ENCODE assay signal across 8 cellular contexts in the genomic region with DNA sequence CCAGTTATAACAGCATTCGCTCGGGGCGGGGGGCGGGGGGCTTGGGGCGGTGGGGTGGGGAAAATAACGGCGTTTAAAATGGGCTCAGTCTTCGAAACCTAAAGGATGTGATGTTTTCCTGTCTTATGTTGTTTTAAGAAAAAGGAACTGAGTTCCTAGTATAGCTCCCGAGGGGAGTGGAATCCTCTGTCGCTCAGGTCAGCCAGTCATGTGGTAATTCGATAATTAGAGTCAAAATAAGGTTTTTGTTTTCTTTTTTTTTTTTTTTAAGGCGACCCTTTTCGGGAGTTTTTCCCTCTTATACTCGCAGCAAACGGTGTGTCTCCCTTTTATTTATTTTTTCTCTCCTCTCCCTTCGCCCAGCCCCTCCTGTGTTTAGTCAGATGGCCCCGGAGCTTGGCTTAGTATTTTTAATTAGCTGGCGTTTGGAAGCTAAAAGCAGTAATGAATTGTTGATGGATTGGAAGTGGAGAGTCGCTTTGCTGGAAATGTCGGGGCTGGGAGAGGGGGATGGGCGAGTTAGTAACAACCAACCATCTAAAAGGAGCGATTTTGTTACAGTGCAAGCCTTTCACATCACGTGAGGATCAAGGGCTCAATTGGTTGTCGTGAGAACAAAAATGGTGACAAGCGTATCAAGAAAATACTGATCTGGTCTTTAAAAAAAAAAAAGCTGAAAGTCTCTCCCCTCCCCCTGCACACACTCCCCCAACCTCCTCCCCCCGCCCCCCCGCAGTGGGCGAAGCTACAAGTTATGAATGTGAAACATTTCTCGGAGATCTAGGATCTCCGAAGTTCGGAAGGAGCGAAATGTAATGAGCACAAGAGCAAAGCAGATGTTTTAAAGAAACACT. TPM values are rescaled to one million over a fixed set of nuclear protein-coding genes. Genes with fewer than 3 reads are reported as not detected.
DNase-seq lines count a peak whose midpoint lies in the region; ATAC-seq, FAIRE-seq and TF ChIP-seq lines count a peak whose summit lies in the region.

No MANE protein-coding gene starts in this region.

- DNase-seq in G401 (ENCODE audit: low spot score): peak; percentile 95
- DNase-seq in NCI-H69 (lab: John Stamatoyannopoulos, UW): peak; percentile 99
- peak; percentile 66 for DNase-seq in GM12878 (ENCODE audit: low read depth, low spot score)
- DNase-seq in hippocampal formation (lab: John Stamatoyannopoulos, UW): peak; percentile 68 to 87
- peak; percentile 90 for DNase-seq in posterior vena cava (ENCODE audit: low spot score)
- DNase-seq in activated CD8-positive, alpha-beta memory T cell treated with anti-CD3 and anti-CD28 coated beads, Interleukin-2, amount 50 U/mL, for 48 hours: no peak
- DNase-seq in activated CD8-positive, alpha-beta memory T cell treated with anti-CD3 and anti-CD28 coated beads, Interleukin-2, amount 10 ng/mL, durations not matched to agents 7 days and 5 days: no peak

- POLR2A ChIA-PET in GM12878 (lab: Charles Lee): interaction anchor here (0.6 to 3.0 kb wide), 20 partner anchors 8 to 316 kb away, joined by 3 to 16 read pairs (median 4); no protein-coding TSS in a partner anchor

- no peak for TF ChIP-seq CTCF in GM12878 (IDR thresholded peaks at IDR 0.05 in 2 of 3, conservative IDR thresholded peaks at IDR 0.05 in 1 of 3; ENCODE audit: control insufficient read depth in 2 of 3, extremely low read depth in 1 of 3, insufficient read depth in 1 of 3, low read depth in 3 of 3, low read length in 3 of 3)

- H3K4me2 ChIP-seq in GM12878 (ENCODE audit: control insufficient read depth, insufficient read depth): peak overlapping the region; percentile 79

- CTCF ChIA-PET in GM12878 (lab: Yijun Ruan, JAX): interaction anchor here (0.6 to 2.4 kb wide), 7 partner anchors 9 to 949 kb away, joined by 3 to 12 read pairs (median 3); no protein-coding TSS in a partner anchor
- CTCF ChIA-PET in activated CD8-positive, alpha-beta memory T cell treated with anti-CD3 and anti-CD28 coated beads, Interleukin-2, amount 10 ng/mL, durations not matched to agents 7 days and 5 days (lab: Charles Lee): interaction anchor here (0.7 kb wide), 1 partner anchor 74 kb away, joined by 3 read pairs; no protein-coding TSS in a partner anchor

- H3K36me3 ChIP-seq in GM12878 (ENCODE audit: control insufficient read depth in 2 of 2, insufficient read depth in 2 of 2, low read length in 1 of 2): no peaks in the 10 kb centered on the region

- BruUV-seq in GM12878 (replicated peaks; lab: Mats Ljungman, UMichigan): no TSS peak

- no peak overlapping the region for H3K4me3 Mint-ChIP-seq in activated CD8-positive, alpha-beta memory T cell treated with anti-CD3 and anti-CD28 coated beads, Interleukin-2, amount 10 ng/mL, durations not matched to agents 7 days and 5 days

- H3K4me3 ChIP-seq in GM12878: peak overlapping the region; percentile 83

- H3K4me1 Mint-ChIP-seq in activated CD8-positive, alpha-beta memory T cell treated with anti-CD3 and anti-CD28 coated beads, Interleukin-2, amount 10 ng/mL, durations not matched to agents 7 days and 5 days: no peaks in the 10 kb centered on the region

- peaks cover 44% of the 10 kb centered on the region for H3K79me2 ChIP-seq in GM12878 (ENCODE audit: control insufficient read depth, insufficient read depth, low read length)

- SMC1A ChIA-PET in GM12878 (lab: Charles Lee; ENCODE audit: uncharacterized antibody, unreplicated experiment): interaction anchor here (0.7 to 5.0 kb wide), 22 partner anchors 10 to 1074 kb away, joined by 3 to 65 read pairs (median 12); no protein-coding TSS in a partner anchor

- no peak overlapping the region for H3K27ac Mint-ChIP-seq in activated CD8-positive, alpha-beta memory T cell treated with anti-CD3 and anti-CD28 coated beads, Interleukin-2, amount 10 ng/mL, durations not matched to agents 7 days and 5 days

- H3K9ac ChIP-seq in GM12878 (ENCODE audit: control insufficient read depth, insufficient read depth, low read length): peak overlapping the region; percentile 93

- H3K36me3 Mint-ChIP-seq in activated CD8-positive, alpha-beta memory T cell treated with anti-CD3 and anti-CD28 coated beads, Interleukin-2, amount 10 ng/mL, durations not matched to agents 7 days and 5 days: no peaks in the 10 kb centered on the region

- H3K27me3 Mint-ChIP-seq in activated CD8-positive, alpha-beta memory T cell treated with anti-CD3 and anti-CD28 coated beads, Interleukin-2, amount 10 ng/mL, durations not matched to agents 7 days and 5 days: peaks cover 47% of the 10 kb centered on the region

- peaks cover 3% of the 10 kb centered on the region; the same call in 1 of the 2 replicates for H3K4me1 ChIP-seq in GM12878 (ENCODE audit: control insufficient read depth, insufficient read depth, low read length)

- intact Hi-C loops in GM12878 (cut with micrococcal nuclease; ENCODE audit: unreplicated experiment): loop anchor here (2.0 to 10.0 kb wide), 5 partner anchors 165 to 1072 kb away; no protein-coding TSS in a partner anchor
- intact Hi-C loops in posterior vena cava (cut with DNase I): loop anchor here (2.0 to 10.0 kb wide), 3 partner anchors 82 to 738 kb away; no protein-coding TSS in a partner anchor

- TF ChIP-seq POLR2A in GM12878 (IDR thresholded peaks at IDR 0.05; ENCODE audit: low read depth, low read length): no peak

- TF ChIP-seq EP300 in GM12878 (IDR thresholded peaks at IDR 0.05; ENCODE audit: borderline replicate concordance in 1 of 2, control insufficient read depth in 1 of 2, low read depth in 2 of 2, low read length in 2 of 2): peak in 1 of 2 experiments; percentile 39; a peak in 1 of 4 replicates

- H3K27ac ChIP-seq in GM12878 (ENCODE audit: control insufficient read depth, insufficient read depth): peak overlapping the region; percentile 94

- H3K9me3 Mint-ChIP-seq in activated CD8-positive, alpha-beta memory T cell treated with anti-CD3 and anti-CD28 coated beads, Interleukin-2, amount 10 ng/mL, durations not matched to agents 7 days and 5 days (ENCODE audit: low read depth): no peaks in the 10 kb centered on the region

- peak overlapping the region; percentile 66 for H2AFZ ChIP-seq in GM12878 (ENCODE audit: control insufficient read depth, low read depth, low read length)

- no peak for TF ChIP-seq RAD21 in GM12878 (IDR thresholded peaks at IDR 0.05; ENCODE audit: insufficient read depth, low read depth, low read length)

- in situ Hi-C loops in G401 (cut with HindIII; ENCODE audit: low sequenced_read_pairs): no loop called here
- in situ Hi-C loops in GM12878 (cut with MboI): loop anchor here (5.0 kb wide), 1 partner anchor 165 kb away; no protein-coding TSS in a partner anchor

- RAD21 ChIA-PET in GM12878 (lab: Charles Lee; ENCODE audit: unreplicated experiment): interaction anchor here (0.6 to 6.3 kb wide), 28 partner anchors 10 to 264 kb away, joined by 3 to 80 read pairs (median 6); no protein-coding TSS in a partner anchor

- ATAC-seq in HG03066 (IDR thresholded peaks at IDR 0.05; ENCODE audit: low read depth, unreplicated experiment): peak; percentile 18
- ATAC-seq in GM12878: peak; percentile 26
- ATAC-seq in activated CD8-positive, alpha-beta memory T cell treated with anti-CD3 and anti-CD28 coated beads, Interleukin-2, amount 10 ng/mL, durations not matched to agents 7 days and 5 days: no peak

- H3K27me3 ChIP-seq in GM12878 (replicated peaks in 1 of 2; ENCODE audit: control insufficient read depth in 2 of 2, insufficient read depth in 2 of 2, low read length in 1 of 2): 0 out of 4 replicates have a peak, but pooled peaks cover 0 to 4% of the 10 kb centered on the region in 2 experiments

- no peaks in the 10 kb centered on the region for H3K9me3 ChIP-seq in GM12878 (replicated peaks; ENCODE audit: control insufficient read depth, insufficient read depth, low read length)

- peak; percentile 68 for FAIRE-seq in GM12878 (lab: Jason Lieb, UNC)

- no peaks in the 10 kb centered on the region for H4K20me1 ChIP-seq in GM12878 (ENCODE audit: control insufficient read depth, insufficient read depth)

- WGBS in GM12878 (ENCODE audit: insufficient coverage, insufficient replicate concordance, low lambda C conversion rate, missing lambda C conversion rate): 1% methylated on average over 24 of the region's 32 CpGs

RNA-seq across cellular contexts. Expression of a gene that starts 0.7 kb away (rescaled TPM):
- total RNA-seq in G401 (2014; rRNA removed; shearing (Covaris generic)): 25.7 and 34.8 TPM in 2 replicates
- 55.7 and 55.8 TPM in 2 replicates for total RNA-seq in GM12878 (2013; cell fraction: nucleolus; rRNA removed)
- total RNA-seq in GM12878 (2014; rRNA removed): 0.73 and 0.76 TPM in 2 replicates
- 0.63 and 1.1 TPM in 2 replicates for total RNA-seq in GM12878 (2014; rRNA removed; fragmentation: Illumina TruSeq; extraction: Trizol)
- total RNA-seq in GM12878 (2021): 0.77 and 0.87 TPM in 2 replicates
- 8.3 TPM for polyA plus RNA-seq in GM12878 (2011; ENCODE audit: low read depth)
- 6.7 and 7.2 TPM in 2 replicates for polyA plus RNA-seq in GM12878 (2011; rRNA removed)
- 4.0 and 4.2 TPM in 2 replicates for polyA plus RNA-seq in GM12878 (2011; cell fraction: cytosol; rRNA removed)
- polyA plus RNA-seq in GM12878 (2011; cell fraction: nucleus; rRNA removed): 7.8 and 8.9 TPM in 2 replicates
- 12.2 and 14.9 TPM in 2 replicates for polyA plus RNA-seq in GM12878 (2012)
- 0.62 and 0.84 TPM in 2 replicates for polyA plus RNA-seq in GM12878 (2014; fragmentation: Illumina TruSeq; extraction: Trizol)
- polyA plus RNA-seq in GM12878 (2014; fragmentation: Nextera tagmentation; extraction: Ambion mirVana): under 1 TPM; 0.19 to 0.31 TPM
- polyA plus RNA-seq in GM12878 (2014; rRNA removed): 0.60 and 0.65 TPM in 2 replicates
- under 1 TPM; 0.23 to 0.37 TPM for polyA plus RNA-seq in GM12878 (2016; fragmentation: Nextera tagmentation; extraction: Ambion mirVana)
- 7.8 and 10.2 TPM in 2 replicates for polyA minus RNA-seq in GM12878 (2011; rRNA and poly(A)+ RNA removed)
- 4.9 and 5.3 TPM in 2 replicates for polyA minus RNA-seq in GM12878 (2011; cell fraction: cytosol; rRNA and poly(A)+ RNA removed)
- polyA minus RNA-seq in GM12878 (2011; cell fraction: nucleus; rRNA and poly(A)+ RNA removed): 7.6 and 11.6 TPM in 2 replicates
- 10 to 100 TPM; 11.4 to 11.9 TPM for total RNA-seq in posterior vena cava
- not detected for total RNA-seq in activated CD8-positive, alpha-beta memory T cell treated with anti-CD3 and anti-CD28 coated beads, Interleukin-2, amount 10 ng/mL, durations not matched to agents 7 days and 5 days

Comparison
In these comparisons a context has a peak if more than half of its experiments do, and no peak if none do; other contexts are left out.
1. DNase-seq: peak in G401 (single experiment), NCI-H69 (single experiment), GM12878 (single experiment), hippocampal formation (2 of 2) and posterior vena cava (single experiment); none in activated CD8-positive, alpha-beta memory T cell treated with anti-CD3 and anti-CD28 coated beads, Interleukin-2, amount 50 U/mL, for 48 hours (single experiment) and activated CD8-positive, alpha-beta memory T cell treated with anti-CD3 and anti-CD28 coated beads, Interleukin-2, amount 10 ng/mL, durations not matched to agents 7 days and 5 days (single experiment).